Comparison of ENCODE assay signal across 16 cellular contexts in genomic region chr10:22442063-22442462, GRCh38.
DNase-seq lines count a peak whose midpoint lies in the region; ATAC-seq, FAIRE-seq and TF ChIP-seq lines count a peak whose summit lies in the region.
"Had no signal": no experiment of that assay in that cellular context is flagged by ENCODE, and none has a peak within 500 bp of the region (broad histone marks: within the 10 kb centered on the region; RNA-seq: fewer than 3 reads in every experiment).

No MANE protein-coding gene starts in this region.

- no peaks in the 10 kb centered on the region for H3K9me3 Mint-ChIP-seq in type B pancreatic cell
- H3K9me3 Mint-ChIP-seq: CD8-positive, alpha-beta T cell had no signal

- no peaks in the 10 kb centered on the region for H3K36me3 ChIP-seq in suprapubic skin
- H3K36me3 ChIP-seq in SJCRH30: no peaks in the 10 kb centered on the region
- H3K36me3 ChIP-seq: BLaER1 treated with 17β-estradiol and CSF1 and Interleukin-3, amounts not matched to agents 10 nM and 100 nM; HAP-1 had no signal

- H3K4me1 Mint-ChIP-seq in type B pancreatic cell (ENCODE audit: unreplicated experiment): peaks cover 22% of the 10 kb centered on the region

- no peak for TF ChIP-seq EP300 in suprapubic skin (IDR thresholded peaks at IDR 0.05)

- H3K27me3 Mint-ChIP-seq in type B pancreatic cell: peaks cover 8% of the 10 kb centered on the region

- DNase-seq in SK-N-DZ (ENCODE audit: low spot score): peak; percentile 96
- DNase-seq in caudate nucleus (lab: John Stamatoyannopoulos, UW): no peak
- no peak for DNase-seq in type B pancreatic cell (ENCODE audit: extremely low spot score, unreplicated experiment)
- DNase-seq in suprapubic skin (ENCODE audit: low spot score in 2 of 2): no peak
- no peak for DNase-seq in SJCRH30
- DNase-seq: 8988T; Calu3; CD8-positive, alpha-beta T cell; DMS79 treated with DMSO at 0.1 percent for 48 hours; GM23248 had no signal

- TF ChIP-seq POLR2A in suprapubic skin (IDR thresholded peaks at IDR 0.05): no peak

- FAIRE-seq in G401.6 (lab: Jason Lieb, UNC): peak; percentile 45
- FAIRE-seq: GM12878, GM19239 had no signal

- no peak overlapping the region for H3K4me3 ChIP-seq in suprapubic skin
- no peak overlapping the region for H3K4me3 ChIP-seq in SJCRH30
- H3K4me3 ChIP-seq: BLaER1 treated with 17β-estradiol and CSF1 and Interleukin-3, amounts not matched to agents 10 nM and 100 nM; GM12878; GM23248; HAP-1 had no signal

- H3K4me1 ChIP-seq in suprapubic skin (peaks cover 12% of the 10 kb centered on the region), SJCRH30 (peaks cover 6% of the 10 kb centered on the region; the same call in 1 of the 2 replicates)

- no peak for ATAC-seq in GM19467 (IDR thresholded peaks at IDR 0.05; ENCODE audit: unreplicated experiment)
- ATAC-seq: CD8-positive, alpha-beta T cell; GM12878 had no signal

- H3K9me3 ChIP-seq in suprapubic skin (no peaks in the 10 kb centered on the region), SJCRH30 (replicated peaks) (no peaks in the 10 kb centered on the region)
- H3K9me3 ChIP-seq: BLaER1 treated with 17β-estradiol and CSF1 and Interleukin-3, amounts not matched to agents 10 nM and 100 nM; HAP-1 had no signal

- peak overlapping the region; percentile 33 for H3K27ac ChIP-seq in caudate nucleus (ENCODE audit: low read depth, low read length)
- no peak overlapping the region for H3K27ac ChIP-seq in suprapubic skin
- no peak overlapping the region for H3K27ac ChIP-seq in SJCRH30
- H3K27ac ChIP-seq: BLaER1 treated with 17β-estradiol and CSF1 and Interleukin-3, amounts not matched to agents 10 nM and 100 nM; GM23248 had no signal

- H3K27ac Mint-ChIP-seq in type B pancreatic cell: peak overlapping the region; percentile 4
- H3K27ac Mint-ChIP-seq: CD8-positive, alpha-beta T cell had no signal

- peaks cover 4% of the 10 kb centered on the region for H3K27me3 ChIP-seq in suprapubic skin
- no peaks in the 10 kb centered on the region for H3K27me3 ChIP-seq in SJCRH30
- H3K27me3 ChIP-seq: BLaER1 treated with 17β-estradiol and CSF1 and Interleukin-3, amounts not matched to agents 10 nM and 100 nM had no signal

- no peak overlapping the region for H3K4me3 Mint-ChIP-seq in type B pancreatic cell
- H3K4me3 Mint-ChIP-seq: CD8-positive, alpha-beta T cell had no signal

- no peak for TF ChIP-seq CTCF in type B pancreatic cell (conservative IDR thresholded peaks at IDR 0.05)
- no peak for TF ChIP-seq CTCF in suprapubic skin (IDR thresholded peaks at IDR 0.05)

- no peaks in the 10 kb centered on the region for H3K36me3 Mint-ChIP-seq in type B pancreatic cell
